ENCODE assay signal across 26 cellular contexts in the genomic region with DNA sequence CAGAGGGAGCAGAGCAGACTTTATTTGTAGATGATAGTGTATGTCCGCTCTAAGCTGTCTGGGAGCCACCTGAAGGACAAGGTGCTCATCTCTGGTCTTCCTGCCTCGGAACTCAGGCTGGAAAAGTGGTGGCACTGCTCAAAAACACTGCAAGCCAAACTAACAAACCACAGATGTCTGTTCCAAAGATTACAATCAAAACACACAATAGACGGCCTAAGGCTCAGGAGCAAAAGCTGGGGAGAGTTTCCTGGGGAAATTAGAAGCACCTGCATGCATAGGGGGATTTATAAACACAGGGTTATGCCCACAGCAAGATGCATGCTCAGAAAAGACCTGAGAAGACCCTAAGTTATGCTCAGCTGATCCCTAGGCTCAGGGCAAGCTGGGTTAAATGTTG. TPM values are rescaled to one million over a fixed set of nuclear protein-coding genes. Genes with fewer than 3 reads are reported as not detected.
"Had no signal": no experiment of that assay in that cellular context is flagged by ENCODE, and none has a peak within 500 bp of the region (broad histone marks: within the 10 kb centered on the region; RNA-seq: fewer than 3 reads in every experiment).

No MANE protein-coding gene starts in this region.

- H3K4me3 Mint-ChIP-seq: IgD-negative memory B cell had no signal

- H3K9me3 ChIP-seq: SJCRH30 had no signal

- H3K27ac ChIP-seq: HL-60, SJCRH30 had no signal

- DNase-seq: Karpas-422, KG1, MG63, NCI-H1092, NCI-H1105 treated with DMSO at 0.1 percent for 48 hours, NCI-H1417 treated with DMSO at 0.1 percent for 48 hours, NCI-H146, NCI-H1694 treated with DMSO at 0.1 percent for 48 hours, NCI-H1930, NCI-H2081, NCI-H2107, NCI-H226, NCI-H446, NCI-H510A, NCI-H524 treated with DMSO at 0.1 percent for 48 hours, NCI-H69, NCI-H774, PC-3, SHP77 treated with DMSO at 0.1 percent for 48 hours, SJCRH30 had no signal

- H3K4me3 ChIP-seq: MG63, SJCRH30 had no signal

- H3K4me1 ChIP-seq: SJCRH30 had no signal

- H3K36me3 Mint-ChIP-seq: IgD-negative memory B cell had no signal

- H3K27me3 ChIP-seq: SJCRH30 had no signal

- H3K27ac Mint-ChIP-seq: IgD-negative memory B cell had no signal

- H3K36me3 ChIP-seq: MG63, SJCRH30 had no signal

- H3K9me3 Mint-ChIP-seq: IgD-negative memory B cell had no signal

- ATAC-seq: Panc1, PC-3, Right ventricle myocardium inferior had no signal

RNA-seq across cellular contexts. Expression of gene PRR36, which starts 53.6 kb away (rescaled TPM):
- total RNA-seq: Right ventricle myocardium inferior, RPMI7951, SJCRH30 had no signal
- polyA plus RNA-seq: IgD-negative memory B cell had no signal

RNA-seq across cellular contexts. Expression of gene CLEC4M, which starts 57.5 kb away (rescaled TPM):
- total RNA-seq: PC-3; Right ventricle myocardium inferior; RPMI7951; SJCRH30; T-helper 1 cell treated with Interleukin-12 subunit alpha and Interleukin-12 subunit beta and Interleukin-4 antibody, amounts not matched to agents 30 ng/mL and 1 ng/mL, for 36 hours had no signal
- polyA plus RNA-seq: IgD-negative memory B cell had no signal
